In the genomic region with DNA sequence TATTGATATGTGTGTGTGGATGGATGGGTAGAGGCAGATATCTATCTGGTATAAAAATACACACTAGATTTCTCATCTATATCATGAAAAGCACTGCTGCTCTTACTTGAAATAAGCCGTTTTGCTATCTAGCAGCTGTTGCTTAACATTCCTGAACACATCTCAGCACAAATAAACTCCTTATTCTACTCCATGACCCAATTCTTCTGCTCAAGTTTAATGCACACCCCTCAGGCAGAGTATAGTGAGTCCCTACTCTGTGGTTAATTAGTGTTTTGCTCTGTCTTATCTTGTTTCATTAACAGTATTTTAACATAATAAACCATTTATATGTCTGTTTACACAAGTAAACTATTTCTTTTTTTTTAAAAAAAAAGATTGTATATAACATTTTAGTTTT, we compare ENCODE assay signal across 22 cellular contexts.
"Had no signal": no experiment of that assay in that cellular context is flagged by ENCODE, and none has a peak within 500 bp of the region (broad histone marks: within the 10 kb centered on the region; RNA-seq: fewer than 3 reads in every experiment).

No MANE protein-coding gene starts in this region.

- H3K27ac ChIP-seq: breast epithelium, Peyer's patch had no signal

- H3K4me3 ChIP-seq: breast epithelium, Peyer's patch had no signal

- H3K27me3 ChIP-seq: breast epithelium, Peyer's patch had no signal

- H3K4me1 ChIP-seq: breast epithelium, Peyer's patch had no signal

- ATAC-seq: activated CD4-positive, CD25-positive, alpha-beta regulatory T cell treated with anti-CD3 and anti-CD28 coated beads, Interleukin-2, amount 50 U/mL, for 24 hours; activated CD8-positive, alpha-beta T cell treated with anti-CD3 and anti-CD28 coated beads for 36 hours had no signal

- H3K36me3 ChIP-seq: breast epithelium, Peyer's patch had no signal

- DNase-seq: activated CD4-positive, alpha-beta T cell treated with anti-CD3 and anti-CD28 coated beads for 4 hours; activated CD8-positive, alpha-beta memory T cell treated with anti-CD3 and anti-CD28 coated beads, Interleukin-2, amount 50 U/mL, for 4 hours; activated CD8-positive, alpha-beta T cell treated with anti-CD3 and anti-CD28 coated beads for 36 hours; activated naive CD4-positive, alpha-beta T cell treated with anti-CD3 and anti-CD28 coated beads, Interleukin-2, amount 50 U/mL, for 16 hours; activated naive CD8-positive, alpha-beta T cell treated with anti-CD3 and anti-CD28 coated beads, Interleukin-2, amount 10 ng/mL, durations not matched to agents 7 days and 5 days; activated T-cell treated with anti-CD3 and anti-CD28 coated beads, Interleukin-2, amount 50 U/mL, for 1 hour; aorta; caudate nucleus; Karpas-422; NCI-H1048; NCI-H146; NCI-H187 treated with DMSO at 0.1 percent for 48 hours; NCI-H2171 treated with DMSO at 0.1 percent for 48 hours; NCI-H226; NCI-H510A; NCI-H526 treated with DMSO at 0.1 percent for 48 hours; NCI-H82; NK-92 treated with Interleukin-12 subunit alpha and Interleukin-12 subunit beta, amount 100 ng/mL, for 24 hours; OCI-M1; Peyer's patch had no signal
